In genomic region chr5:178505639-178506407, GRCh38 we compare ENCODE assay signal across 22 cellular contexts.
"Had no signal": no experiment of that assay in that cellular context is flagged by ENCODE, and none has a peak within 500 bp of the region (broad histone marks: within the 10 kb centered on the region; RNA-seq: fewer than 3 reads in every experiment).

No MANE protein-coding gene starts in this region.

- ATAC-seq: activated CD8-positive, alpha-beta memory T cell treated with anti-CD3 and anti-CD28 coated beads, Interleukin-2, amount 10 ng/mL, durations not matched to agents 7 days and 5 days; naive thymus-derived CD4-positive, alpha-beta T cell; T-helper 17 cell had no signal

- FAIRE-seq: bronchial epithelial cell, keratinocyte had no signal

- H3K4me3 ChIP-seq: coronary artery, esophagus squamous epithelium, heart right ventricle, lower lobe of right lung, tibial artery had no signal

- DNase-seq: activated CD4-positive, alpha-beta memory T cell treated with anti-CD3 and anti-CD28 coated beads, Interleukin-2, amount 10 ng/mL, durations not matched to agents 7 days and 5 days; activated CD4-positive, alpha-beta T cell treated with anti-CD3 and anti-CD28 coated beads for 4 hours; activated CD4-positive, CD25-positive, alpha-beta regulatory T cell; activated CD8-positive, alpha-beta memory T cell treated with anti-CD3 and anti-CD28 coated beads, Interleukin-2, amount 10 ng/mL, durations not matched to agents 7 days and 5 days; activated effector memory CD4-positive, alpha-beta T cell treated with anti-CD3 and anti-CD28 coated beads, Interleukin-2, amount 50 U/mL, for 16 hours; activated naive CD4-positive, alpha-beta T cell treated with anti-CD3 and anti-CD28 coated beads, Interleukin-2, amount 10 ng/mL, durations not matched to agents 7 days and 5 days; activated T-cell treated with anti-CD3 and anti-CD28 coated beads for 4 hours; amygdala; cerebellar nuclear complex; endodermal cell; esophagus squamous epithelium; heart right ventricle; lower lobe of right lung; naive thymus-derived CD4-positive, alpha-beta T cell; retina; stimulated activated CD4-positive, alpha-beta T cell treated with anti-CD3 and anti-CD28 coated beads, Interleukin-4, amount 100 ng/mL, for 24 hours; substantia nigra; T-helper 17 cell; tibial artery had no signal

- H3K27me3 ChIP-seq: esophagus squamous epithelium, heart right ventricle, tibial artery had no signal

- H3K27ac ChIP-seq: coronary artery, esophagus squamous epithelium, heart right ventricle, lower lobe of right lung, tibial artery had no signal

- H3K9me3 ChIP-seq: esophagus squamous epithelium, tibial artery had no signal

- H3K4me1 ChIP-seq: esophagus squamous epithelium, lower lobe of right lung had no signal

- H3K36me3 ChIP-seq: esophagus squamous epithelium, heart right ventricle, lower lobe of right lung, tibial artery had no signal
